Comparison of ENCODE assay signal across 1 cellular context in the genomic region with DNA sequence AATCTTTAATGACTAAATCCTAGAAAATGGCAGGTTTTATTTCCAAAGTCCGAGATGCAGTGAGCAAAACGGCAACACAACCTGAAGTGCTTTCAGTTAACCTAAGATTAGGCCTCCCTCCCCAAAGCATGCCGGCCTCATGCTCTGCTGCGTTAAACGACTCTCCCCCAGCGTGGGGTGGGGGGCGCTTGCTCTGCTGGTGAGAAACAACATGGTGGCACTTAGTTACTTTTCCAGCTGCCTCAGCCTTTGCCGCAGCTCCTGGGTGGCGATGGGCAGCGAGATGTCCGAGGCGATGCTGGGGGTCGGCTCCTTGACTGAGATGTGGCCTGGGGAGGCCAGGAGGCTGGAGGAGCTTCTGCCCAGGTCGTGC.
TF ChIP-seq lines count a peak whose summit lies in the region.

No MANE protein-coding gene starts in this region.

TF ChIP-seq in IMR-90, 13 proteins besides CTCF, POLR2A, EP300 and RAD21 (continued from another document):
- TF ChIP-seq, protein P1, sequence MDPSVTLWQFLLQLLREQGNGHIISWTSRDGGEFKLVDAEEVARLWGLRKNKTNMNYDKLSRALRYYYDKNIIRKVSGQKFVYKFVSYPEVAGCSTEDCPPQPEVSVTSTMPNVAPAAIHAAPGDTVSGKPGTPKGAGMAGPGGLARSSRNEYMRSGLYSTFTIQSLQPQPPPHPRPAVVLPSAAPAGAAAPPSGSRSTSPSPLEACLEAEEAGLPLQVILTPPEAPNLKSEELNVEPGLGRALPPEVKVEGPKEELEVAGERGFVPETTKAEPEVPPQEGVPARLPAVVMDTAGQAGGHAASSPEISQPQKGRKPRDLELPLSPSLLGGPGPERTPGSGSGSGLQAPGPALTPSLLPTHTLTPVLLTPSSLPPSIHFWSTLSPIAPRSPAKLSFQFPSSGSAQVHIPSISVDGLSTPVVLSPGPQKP (IDR thresholded peaks at IDR 0.05; ENCODE audit: borderline replicate concordance, low read depth, low read length) = no peak
- TF ChIP-seq MAZ (IDR thresholded peaks at IDR 0.05; ENCODE audit: borderline replicate concordance, low read depth, low read length) = no peak
- TF ChIP-seq CEBPB (IDR thresholded peaks at IDR 0.05; ENCODE audit: low read depth, low read length) = no peak
- TF ChIP-seq RCOR1 (IDR thresholded peaks at IDR 0.05; ENCODE audit: insufficient replicate concordance, low read length) = no peak
- no peak for TF ChIP-seq BHLHE40 (IDR thresholded peaks at IDR 0.05; ENCODE audit: low read depth, low read length)
- no peak for TF ChIP-seq RFX5 (IDR thresholded peaks at IDR 0.05; ENCODE audit: low read depth, low read length)
- TF ChIP-seq SMC3 (IDR thresholded peaks at IDR 0.05; ENCODE audit: low read depth, low read length) = no peak
- no peak for TF ChIP-seq MAFK (IDR thresholded peaks at IDR 0.05; ENCODE audit: low read depth, low read length)
- TF ChIP-seq, protein P2, sequence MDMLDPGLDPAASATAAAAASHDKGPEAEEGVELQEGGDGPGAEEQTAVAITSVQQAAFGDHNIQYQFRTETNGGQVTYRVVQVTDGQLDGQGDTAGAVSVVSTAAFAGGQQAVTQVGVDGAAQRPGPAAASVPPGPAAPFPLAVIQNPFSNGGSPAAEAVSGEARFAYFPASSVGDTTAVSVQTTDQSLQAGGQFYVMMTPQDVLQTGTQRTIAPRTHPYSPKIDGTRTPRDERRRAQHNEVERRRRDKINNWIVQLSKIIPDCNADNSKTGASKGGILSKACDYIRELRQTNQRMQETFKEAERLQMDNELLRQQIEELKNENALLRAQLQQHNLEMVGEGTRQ (IDR thresholded peaks at IDR 0.05; ENCODE audit: low read depth, low read length) = no peak
- TF ChIP-seq CHD1 (IDR thresholded peaks at IDR 0.05; ENCODE audit: low read depth, low read length) = no peak
- TF ChIP-seq NFE2L2 (IDR thresholded peaks at IDR 0.05; ENCODE audit: low read depth, low read length) = no peak
